In genomic region chr6:147201885-147202515, GRCh38 we compare ENCODE assay signal across 8 cellular contexts. TPM values are rescaled to one million over a fixed set of nuclear protein-coding genes. Genes with fewer than 3 reads are reported as not detected.
DNase-seq lines count a peak whose midpoint lies in the region; ATAC-seq and TF ChIP-seq lines count a peak whose summit lies in the region.

No MANE protein-coding gene starts in this region.

- peaks cover 29% of the 10 kb centered on the region for H3F3A ChIP-seq in SK-N-SH (replicated peaks; ENCODE audit: insufficient read depth)

- H3K4me1 ChIP-seq in cardiac muscle cell (ENCODE audit: low read depth) (peaks cover 3% of the 10 kb centered on the region), HUES64 (ENCODE audit: insufficient read depth, low read length) (peaks cover 13% of the 10 kb centered on the region), SK-N-SH (ENCODE audit: control insufficient read depth in 1 of 2, insufficient read depth in 2 of 2, low read depth in 1 of 2, low read length in 1 of 2) (no peaks in the 10 kb centered on the region; a peak in 2 of 4 replicates), mucosa of stomach (ENCODE audit: control insufficient read depth, insufficient read depth, low read length) (no peaks in the 10 kb centered on the region)

- no peak for TF ChIP-seq CTCF in cardiac muscle cell (IDR thresholded peaks at IDR 0.05; ENCODE audit: low read depth, low read length)
- TF ChIP-seq CTCF in SK-N-SH (IDR thresholded peaks at IDR 0.05): peak; percentile 24

- H2AFZ ChIP-seq in SK-N-SH (ENCODE audit: low read depth): peak overlapping the region; percentile 99

- DNase-seq in cardiac muscle cell (ENCODE audit: low read depth in 1 of 2, low spot score in 1 of 2): peak in 1 of 2 donors; percentile 53
- no peak for DNase-seq in Right ventricle myocardium inferior (ENCODE audit: missing footprints)
- DNase-seq in SK-N-SH: peak; percentile 42
- peak; percentile 0 for DNase-seq in effector CD8-positive, alpha-beta T cell (lab: John Stamatoyannopoulos, UW)
- DNase-seq in NK-92 (lab: John Stamatoyannopoulos, UW; ENCODE audit: unreplicated experiment): no peak

- peak; percentile 16; the same call in 1 of the 2 replicates for TF ChIP-seq RAD21 in SK-N-SH (IDR thresholded peaks at IDR 0.05; ENCODE audit: low read length)

- H3K9me3 ChIP-seq in cardiac muscle cell (ENCODE audit: low read depth) (no peaks in the 10 kb centered on the region), HUES64 (ENCODE audit: insufficient read depth, low read depth, low read length) (no peaks in the 10 kb centered on the region), SK-N-SH (no peaks in the 10 kb centered on the region), mucosa of stomach (ENCODE audit: control insufficient read depth, low read length) (no peaks in the 10 kb centered on the region)

- H3K9ac ChIP-seq in HUES64 (ENCODE audit: low read depth, low read length) (no peak overlapping the region), SK-N-SH (peak overlapping the region; percentile 61; the same call in 1 of the 2 replicates), mucosa of stomach (ENCODE audit: low read length) (peak overlapping the region; percentile 90)

- peaks cover 36% of the 10 kb centered on the region for H3K79me2 ChIP-seq in SK-N-SH (ENCODE audit: insufficient read depth)

- H3K4me3 ChIP-seq in cardiac muscle cell (peak overlapping the region; percentile 95), HUES64 (ENCODE audit: low read length) (peak overlapping the region; percentile 82), SK-N-SH (ENCODE audit: low read depth in 2 of 2, low read length in 1 of 2) (peak overlapping the region; percentile 81 to 92), mucosa of stomach (ENCODE audit: low read length) (peak overlapping the region; percentile 99)

- peak overlapping the region; percentile 98 for H3K4me2 ChIP-seq in SK-N-SH

- H3K27me3 ChIP-seq in cardiac muscle cell (no peaks in the 10 kb centered on the region), HUES64 (ENCODE audit: insufficient read depth, low read length) (peaks cover 8% of the 10 kb centered on the region; the same call in 1 of the 2 replicates), SK-N-SH (ENCODE audit: insufficient read depth) (no peaks in the 10 kb centered on the region), mucosa of stomach (ENCODE audit: control insufficient read depth, insufficient read depth, low read length) (no peaks in the 10 kb centered on the region)

- ATAC-seq in Right ventricle myocardium inferior (no peak), HG03135 (IDR thresholded peaks at IDR 0.05; ENCODE audit: unreplicated experiment) (no peak)

- CTCF ChIA-PET in SK-N-SH (lab: Yijun Ruan, JAX): interaction anchor here (0.5 to 2.0 kb wide), 5 partner anchors 9 to 377 kb away, joined by 3 to 6 read pairs (median 3); no protein-coding TSS in a partner anchor

- H3K27ac ChIP-seq in cardiac muscle cell: no peak overlapping the region
- no peak overlapping the region for H3K27ac ChIP-seq in HUES64 (ENCODE audit: low read depth, low read length)
- peak overlapping the region; percentile 81 to 88 for H3K27ac ChIP-seq in SK-N-SH (ENCODE audit: low read depth in 2 of 2, low read length in 1 of 2)

- intact Hi-C loops in Right ventricle myocardium inferior (cut with DNase I): loop anchor here (10.0 kb wide), 2 partner anchors 83 to 1237 kb away; partner anchors contain the start of gene SHPRH

- peaks cover 16% of the 10 kb centered on the region for H4K20me1 ChIP-seq in SK-N-SH (ENCODE audit: insufficient read depth)

- no peak for TF ChIP-seq EP300 in SK-N-SH (IDR thresholded peaks at IDR 0.05; ENCODE audit: borderline replicate concordance in 1 of 2, low read depth in 1 of 2, low read length in 1 of 2)

- POLR2A ChIA-PET in SK-N-SH (lab: Yijun Ruan, JAX): no interaction called here

- 28% methylated on average over 16 of the region's 16 CpGs for WGBS in HUES64
- 2% methylated on average over 14 of the region's 16 CpGs for WGBS in SK-N-SH (ENCODE audit: low lambda C conversion rate)

- H3K9me2 ChIP-seq in SK-N-SH: no peaks in the 10 kb centered on the region

- H3K36me3 ChIP-seq in cardiac muscle cell: no peaks in the 10 kb centered on the region
- H3K36me3 ChIP-seq in HUES64 (ENCODE audit: insufficient read depth, low read length): no peaks in the 10 kb centered on the region
- peaks cover 0 to 5% of the 10 kb centered on the region in 2 experiments for H3K36me3 ChIP-seq in SK-N-SH (replicated peaks in 1 of 2; ENCODE audit: control insufficient read depth in 1 of 2, insufficient read depth in 2 of 2, low read length in 1 of 2)
- H3K36me3 ChIP-seq in mucosa of stomach (ENCODE audit: control insufficient read depth, insufficient read depth, low read length): no peaks in the 10 kb centered on the region

TF ChIP-seq in SK-N-SH, 30 proteins besides CTCF, POLR2A, EP300 and RAD21:
- TF ChIP-seq RCOR1 (IDR thresholded peaks at IDR 0.05; ENCODE audit: low read length) (0 out of 2 replicates have a peak, but pooled peaks have one; percentile 4), EZH2phosphoT487 (IDR thresholded peaks at IDR 0.05; ENCODE audit: borderline replicate concordance, low read depth) (no peak), GATA2 (CRISPR knock-in tag; IDR thresholded peaks at IDR 0.05) (peak; percentile 89), RFX5 (IDR thresholded peaks at IDR 0.05; ENCODE audit: low read length) (no peak), ELF1 (IDR thresholded peaks at IDR 0.05) (peak; percentile 99), MAX (IDR thresholded peaks at IDR 0.05; ENCODE audit: low read depth) (0 out of 2 replicates have a peak, but pooled peaks have one; percentile 6), TAF1 (IDR thresholded peaks at IDR 0.05; ENCODE audit: borderline replicate concordance, low read depth, low read length) (0 out of 2 replicates have a peak, but pooled peaks have one; percentile 52), CHD2 (IDR thresholded peaks at IDR 0.05; ENCODE audit: low read length, partially characterized antibody) (no peak)
- TF ChIP-seq, protein P1, sequence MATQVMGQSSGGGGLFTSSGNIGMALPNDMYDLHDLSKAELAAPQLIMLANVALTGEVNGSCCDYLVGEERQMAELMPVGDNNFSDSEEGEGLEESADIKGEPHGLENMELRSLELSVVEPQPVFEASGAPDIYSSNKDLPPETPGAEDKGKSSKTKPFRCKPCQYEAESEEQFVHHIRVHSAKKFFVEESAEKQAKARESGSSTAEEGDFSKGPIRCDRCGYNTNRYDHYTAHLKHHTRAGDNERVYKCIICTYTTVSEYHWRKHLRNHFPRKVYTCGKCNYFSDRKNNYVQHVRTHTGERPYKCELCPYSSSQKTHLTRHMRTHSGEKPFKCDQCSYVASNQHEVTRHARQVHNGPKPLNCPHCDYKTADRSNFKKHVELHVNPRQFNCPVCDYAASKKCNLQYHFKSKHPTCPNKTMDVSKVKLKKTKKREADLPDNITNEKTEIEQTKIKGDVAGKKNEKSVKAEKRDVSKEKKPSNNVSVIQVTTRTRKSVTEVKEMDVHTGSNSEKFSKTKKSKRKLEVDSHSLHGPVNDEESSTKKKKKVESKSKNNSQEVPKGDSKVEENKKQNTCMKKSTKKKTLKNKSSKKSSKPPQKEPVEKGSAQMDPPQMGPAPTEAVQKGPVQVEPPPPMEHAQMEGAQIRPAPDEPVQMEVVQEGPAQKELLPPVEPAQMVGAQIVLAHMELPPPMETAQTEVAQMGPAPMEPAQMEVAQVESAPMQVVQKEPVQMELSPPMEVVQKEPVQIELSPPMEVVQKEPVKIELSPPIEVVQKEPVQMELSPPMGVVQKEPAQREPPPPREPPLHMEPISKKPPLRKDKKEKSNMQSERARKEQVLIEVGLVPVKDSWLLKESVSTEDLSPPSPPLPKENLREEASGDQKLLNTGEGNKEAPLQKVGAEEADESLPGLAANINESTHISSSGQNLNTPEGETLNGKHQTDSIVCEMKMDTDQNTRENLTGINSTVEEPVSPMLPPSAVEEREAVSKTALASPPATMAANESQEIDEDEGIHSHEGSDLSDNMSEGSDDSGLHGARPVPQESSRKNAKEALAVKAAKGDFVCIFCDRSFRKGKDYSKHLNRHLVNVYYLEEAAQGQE (IDR thresholded peaks at IDR 0.05; ENCODE audit: low read depth, low read length): no peak
- TF ChIP-seq, protein P2, sequence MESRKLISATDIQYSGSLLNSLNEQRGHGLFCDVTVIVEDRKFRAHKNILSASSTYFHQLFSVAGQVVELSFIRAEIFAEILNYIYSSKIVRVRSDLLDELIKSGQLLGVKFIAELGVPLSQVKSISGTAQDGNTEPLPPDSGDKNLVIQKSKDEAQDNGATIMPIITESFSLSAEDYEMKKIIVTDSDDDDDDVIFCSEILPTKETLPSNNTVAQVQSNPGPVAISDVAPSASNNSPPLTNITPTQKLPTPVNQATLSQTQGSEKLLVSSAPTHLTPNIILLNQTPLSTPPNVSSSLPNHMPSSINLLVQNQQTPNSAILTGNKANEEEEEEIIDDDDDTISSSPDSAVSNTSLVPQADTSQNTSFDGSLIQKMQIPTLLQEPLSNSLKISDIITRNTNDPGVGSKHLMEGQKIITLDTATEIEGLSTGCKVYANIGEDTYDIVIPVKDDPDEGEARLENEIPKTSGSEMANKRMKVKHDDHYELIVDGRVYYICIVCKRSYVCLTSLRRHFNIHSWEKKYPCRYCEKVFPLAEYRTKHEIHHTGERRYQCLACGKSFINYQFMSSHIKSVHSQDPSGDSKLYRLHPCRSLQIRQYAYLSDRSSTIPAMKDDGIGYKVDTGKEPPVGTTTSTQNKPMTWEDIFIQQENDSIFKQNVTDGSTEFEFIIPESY (IDR thresholded peaks at IDR 0.05; ENCODE audit: borderline replicate concordance, low read depth): no peak

RNA-seq across cellular contexts. Expression of gene STXBP5, which starts 2.2 kb away (rescaled TPM):
- 3.6 and 5.3 TPM in 2 replicates for total RNA-seq in cardiac muscle cell
- polyA plus RNA-seq in cardiac muscle cell: 2.9 and 4.1 TPM in 2 replicates
- 13.8 TPM for total RNA-seq in Right ventricle myocardium inferior
- polyA plus RNA-seq in HUES64 (2013, experiment 1 of 2): 2.6 TPM
- polyA plus RNA-seq in HUES64 (2013, experiment 2 of 2): 3.7 TPM
- 9.9 and 12.0 TPM in 2 replicates for polyA plus RNA-seq in SK-N-SH (2012; rRNA removed)
- 9.5 and 9.6 TPM in 2 replicates for polyA plus RNA-seq in SK-N-SH (2012; cell fraction: cytosol; rRNA removed)
- polyA plus RNA-seq in SK-N-SH (2012; cell fraction: nucleus; rRNA removed): 24.0 and 33.9 TPM in 2 replicates

Comparison
In these comparisons a context has a peak if more than half of its experiments do, and no peak if none do; other contexts are left out.
1. DNase-seq: peak in SK-N-SH (single experiment) and effector CD8-positive, alpha-beta T cell (single experiment); none in Right ventricle myocardium inferior (single experiment) and NK-92 (single experiment).
2. H3K27ac ChIP-seq: peak in SK-N-SH (2 of 2); none in cardiac muscle cell (single experiment) and HUES64 (single experiment).
3. Peak in every context shown above with its lines, with median percentiles within 50 percentile points of each other: H3K4me3 ChIP-seq.